ENCODE assay signal across 1 cellular context in the genomic region with DNA sequence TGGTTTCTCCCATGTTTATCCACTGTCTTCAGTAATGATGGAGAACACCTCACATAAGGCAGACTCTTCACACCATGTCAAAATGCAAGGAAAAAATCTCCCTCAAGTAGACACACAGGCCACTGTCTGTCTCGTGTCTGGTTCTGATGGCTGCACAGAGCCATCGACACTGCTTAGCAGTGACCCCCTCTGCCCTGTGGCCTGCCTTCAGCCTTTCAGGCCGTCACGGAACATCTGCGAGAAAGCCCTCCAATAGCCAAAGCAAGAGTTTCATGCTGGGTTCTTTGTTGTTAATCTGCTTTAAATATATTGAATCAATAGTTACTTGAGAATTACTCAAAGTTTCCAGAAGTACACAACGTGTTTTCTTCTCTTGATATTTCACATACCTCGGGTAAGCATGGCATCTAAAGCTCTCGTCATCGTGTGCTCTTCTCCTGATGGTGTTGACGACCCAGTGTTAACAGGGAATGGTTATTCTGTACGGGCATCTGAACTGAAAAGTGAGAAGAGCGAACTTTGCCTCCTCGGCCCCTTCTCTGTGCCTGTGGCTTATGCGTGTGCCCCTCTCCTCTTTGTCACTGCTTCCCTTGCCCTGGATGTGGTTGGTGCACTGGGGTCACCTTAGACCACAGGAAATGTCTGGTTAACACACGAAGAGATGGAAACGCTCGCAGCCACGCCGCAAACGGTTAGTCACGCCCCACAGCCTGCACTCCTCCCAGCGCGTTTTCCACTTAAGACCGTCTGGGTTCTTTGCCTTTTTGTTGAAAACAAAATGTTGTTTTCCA.
TF ChIP-seq lines count a peak whose summit lies in the region.

No MANE protein-coding gene starts in this region.

TF ChIP-seq in HepG2, 621 proteins besides CTCF, POLR2A, EP300 and RAD21 (continued from another document):
- TF ChIP-seq, protein P1, sequence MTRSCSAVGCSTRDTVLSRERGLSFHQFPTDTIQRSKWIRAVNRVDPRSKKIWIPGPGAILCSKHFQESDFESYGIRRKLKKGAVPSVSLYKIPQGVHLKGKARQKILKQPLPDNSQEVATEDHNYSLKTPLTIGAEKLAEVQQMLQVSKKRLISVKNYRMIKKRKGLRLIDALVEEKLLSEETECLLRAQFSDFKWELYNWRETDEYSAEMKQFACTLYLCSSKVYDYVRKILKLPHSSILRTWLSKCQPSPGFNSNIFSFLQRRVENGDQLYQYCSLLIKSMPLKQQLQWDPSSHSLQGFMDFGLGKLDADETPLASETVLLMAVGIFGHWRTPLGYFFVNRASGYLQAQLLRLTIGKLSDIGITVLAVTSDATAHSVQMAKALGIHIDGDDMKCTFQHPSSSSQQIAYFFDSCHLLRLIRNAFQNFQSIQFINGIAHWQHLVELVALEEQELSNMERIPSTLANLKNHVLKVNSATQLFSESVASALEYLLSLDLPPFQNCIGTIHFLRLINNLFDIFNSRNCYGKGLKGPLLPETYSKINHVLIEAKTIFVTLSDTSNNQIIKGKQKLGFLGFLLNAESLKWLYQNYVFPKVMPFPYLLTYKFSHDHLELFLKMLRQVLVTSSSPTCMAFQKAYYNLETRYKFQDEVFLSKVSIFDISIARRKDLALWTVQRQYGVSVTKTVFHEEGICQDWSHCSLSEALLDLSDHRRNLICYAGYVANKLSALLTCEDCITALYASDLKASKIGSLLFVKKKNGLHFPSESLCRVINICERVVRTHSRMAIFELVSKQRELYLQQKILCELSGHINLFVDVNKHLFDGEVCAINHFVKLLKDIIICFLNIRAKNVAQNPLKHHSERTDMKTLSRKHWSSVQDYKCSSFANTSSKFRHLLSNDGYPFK (CRISPR knock-in tag; IDR thresholded peaks at IDR 0.05; ENCODE audit: borderline replicate concordance): no peak
- TF ChIP-seq SRSF1 (optimal IDR thresholded peaks at IDR 0.05; ENCODE audit: low read depth, low read length) (no peak), FOXP1 (IDR thresholded peaks at IDR 0.05) (no peak), FOXP1 (CRISPR knock-in tag; IDR thresholded peaks at IDR 0.05) (no peak), KDM4B (CRISPR knock-in tag; IDR thresholded peaks at IDR 0.05) (no peak), ZKSCAN1 (IDR thresholded peaks at IDR 0.05; ENCODE audit: low read length) (no peak), PCBP2 (optimal IDR thresholded peaks at IDR 0.05; ENCODE audit: low read depth, low read length, poor library complexity, severe bottlenecking) (no peak), TEAD2 (CRISPR knock-in tag; IDR thresholded peaks at IDR 0.05) (no peak), ZNF564 (CRISPR knock-in tag; IDR thresholded peaks at IDR 0.05) (no peak)
- TF ChIP-seq, protein P2, sequence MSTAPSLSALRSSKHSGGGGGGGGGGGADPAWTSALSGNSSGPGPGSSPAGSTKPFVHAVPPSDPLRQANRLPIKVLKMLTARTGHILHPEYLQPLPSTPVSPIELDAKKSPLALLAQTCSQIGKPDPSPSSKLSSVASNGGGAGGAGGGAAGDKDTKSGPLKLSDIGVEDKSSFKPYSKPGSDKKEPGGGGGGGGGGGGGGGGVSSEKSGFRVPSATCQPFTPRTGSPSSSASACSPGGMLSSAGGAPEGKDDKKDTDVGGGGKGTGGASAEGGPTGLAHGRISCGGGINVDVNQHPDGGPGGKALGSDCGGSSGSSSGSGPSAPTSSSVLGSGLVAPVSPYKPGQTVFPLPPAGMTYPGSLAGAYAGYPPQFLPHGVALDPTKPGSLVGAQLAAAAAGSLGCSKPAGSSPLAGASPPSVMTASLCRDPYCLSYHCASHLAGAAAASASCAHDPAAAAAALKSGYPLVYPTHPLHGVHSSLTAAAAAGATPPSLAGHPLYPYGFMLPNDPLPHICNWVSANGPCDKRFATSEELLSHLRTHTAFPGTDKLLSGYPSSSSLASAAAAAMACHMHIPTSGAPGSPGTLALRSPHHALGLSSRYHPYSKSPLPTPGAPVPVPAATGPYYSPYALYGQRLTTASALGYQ (CRISPR knock-in tag; IDR thresholded peaks at IDR 0.05): no peak
- TF ChIP-seq, protein P3, sequence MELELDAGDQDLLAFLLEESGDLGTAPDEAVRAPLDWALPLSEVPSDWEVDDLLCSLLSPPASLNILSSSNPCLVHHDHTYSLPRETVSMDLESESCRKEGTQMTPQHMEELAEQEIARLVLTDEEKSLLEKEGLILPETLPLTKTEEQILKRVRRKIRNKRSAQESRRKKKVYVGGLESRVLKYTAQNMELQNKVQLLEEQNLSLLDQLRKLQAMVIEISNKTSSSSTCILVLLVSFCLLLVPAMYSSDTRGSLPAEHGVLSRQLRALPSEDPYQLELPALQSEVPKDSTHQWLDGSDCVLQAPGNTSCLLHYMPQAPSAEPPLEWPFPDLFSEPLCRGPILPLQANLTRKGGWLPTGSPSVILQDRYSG (CRISPR knock-in tag; IDR thresholded peaks at IDR 0.05): no peak
- TF ChIP-seq, protein P4, sequence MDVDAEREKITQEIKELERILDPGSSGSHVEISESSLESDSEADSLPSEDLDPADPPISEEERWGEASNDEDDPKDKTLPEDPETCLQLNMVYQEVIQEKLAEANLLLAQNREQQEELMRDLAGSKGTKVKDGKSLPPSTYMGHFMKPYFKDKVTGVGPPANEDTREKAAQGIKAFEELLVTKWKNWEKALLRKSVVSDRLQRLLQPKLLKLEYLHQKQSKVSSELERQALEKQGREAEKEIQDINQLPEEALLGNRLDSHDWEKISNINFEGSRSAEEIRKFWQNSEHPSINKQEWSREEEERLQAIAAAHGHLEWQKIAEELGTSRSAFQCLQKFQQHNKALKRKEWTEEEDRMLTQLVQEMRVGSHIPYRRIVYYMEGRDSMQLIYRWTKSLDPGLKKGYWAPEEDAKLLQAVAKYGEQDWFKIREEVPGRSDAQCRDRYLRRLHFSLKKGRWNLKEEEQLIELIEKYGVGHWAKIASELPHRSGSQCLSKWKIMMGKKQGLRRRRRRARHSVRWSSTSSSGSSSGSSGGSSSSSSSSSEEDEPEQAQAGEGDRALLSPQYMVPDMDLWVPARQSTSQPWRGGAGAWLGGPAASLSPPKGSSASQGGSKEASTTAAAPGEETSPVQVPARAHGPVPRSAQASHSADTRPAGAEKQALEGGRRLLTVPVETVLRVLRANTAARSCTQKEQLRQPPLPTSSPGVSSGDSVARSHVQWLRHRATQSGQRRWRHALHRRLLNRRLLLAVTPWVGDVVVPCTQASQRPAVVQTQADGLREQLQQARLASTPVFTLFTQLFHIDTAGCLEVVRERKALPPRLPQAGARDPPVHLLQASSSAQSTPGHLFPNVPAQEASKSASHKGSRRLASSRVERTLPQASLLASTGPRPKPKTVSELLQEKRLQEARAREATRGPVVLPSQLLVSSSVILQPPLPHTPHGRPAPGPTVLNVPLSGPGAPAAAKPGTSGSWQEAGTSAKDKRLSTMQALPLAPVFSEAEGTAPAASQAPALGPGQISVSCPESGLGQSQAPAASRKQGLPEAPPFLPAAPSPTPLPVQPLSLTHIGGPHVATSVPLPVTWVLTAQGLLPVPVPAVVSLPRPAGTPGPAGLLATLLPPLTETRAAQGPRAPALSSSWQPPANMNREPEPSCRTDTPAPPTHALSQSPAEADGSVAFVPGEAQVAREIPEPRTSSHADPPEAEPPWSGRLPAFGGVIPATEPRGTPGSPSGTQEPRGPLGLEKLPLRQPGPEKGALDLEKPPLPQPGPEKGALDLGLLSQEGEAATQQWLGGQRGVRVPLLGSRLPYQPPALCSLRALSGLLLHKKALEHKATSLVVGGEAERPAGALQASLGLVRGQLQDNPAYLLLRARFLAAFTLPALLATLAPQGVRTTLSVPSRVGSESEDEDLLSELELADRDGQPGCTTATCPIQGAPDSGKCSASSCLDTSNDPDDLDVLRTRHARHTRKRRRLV (CRISPR knock-in tag; IDR thresholded peaks at IDR 0.05): no peak
- TF ChIP-seq, protein P5, sequence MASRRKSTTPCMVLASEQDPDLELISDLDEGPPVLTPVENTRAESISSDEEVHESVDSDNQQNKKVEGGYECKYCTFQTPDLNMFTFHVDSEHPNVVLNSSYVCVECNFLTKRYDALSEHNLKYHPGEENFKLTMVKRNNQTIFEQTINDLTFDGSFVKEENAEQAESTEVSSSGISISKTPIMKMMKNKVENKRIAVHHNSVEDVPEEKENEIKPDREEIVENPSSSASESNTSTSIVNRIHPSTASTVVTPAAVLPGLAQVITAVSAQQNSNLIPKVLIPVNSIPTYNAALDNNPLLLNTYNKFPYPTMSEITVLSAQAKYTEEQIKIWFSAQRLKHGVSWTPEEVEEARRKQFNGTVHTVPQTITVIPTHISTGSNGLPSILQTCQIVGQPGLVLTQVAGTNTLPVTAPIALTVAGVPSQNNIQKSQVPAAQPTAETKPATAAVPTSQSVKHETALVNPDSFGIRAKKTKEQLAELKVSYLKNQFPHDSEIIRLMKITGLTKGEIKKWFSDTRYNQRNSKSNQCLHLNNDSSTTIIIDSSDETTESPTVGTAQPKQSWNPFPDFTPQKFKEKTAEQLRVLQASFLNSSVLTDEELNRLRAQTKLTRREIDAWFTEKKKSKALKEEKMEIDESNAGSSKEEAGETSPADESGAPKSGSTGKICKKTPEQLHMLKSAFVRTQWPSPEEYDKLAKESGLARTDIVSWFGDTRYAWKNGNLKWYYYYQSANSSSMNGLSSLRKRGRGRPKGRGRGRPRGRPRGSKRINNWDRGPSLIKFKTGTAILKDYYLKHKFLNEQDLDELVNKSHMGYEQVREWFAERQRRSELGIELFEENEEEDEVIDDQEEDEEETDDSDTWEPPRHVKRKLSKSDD (CRISPR knock-in tag; IDR thresholded peaks at IDR 0.05; ENCODE audit: low read depth): no peak
